20 cellular contexts compared by ENCODE assay signal in the genomic region with DNA sequence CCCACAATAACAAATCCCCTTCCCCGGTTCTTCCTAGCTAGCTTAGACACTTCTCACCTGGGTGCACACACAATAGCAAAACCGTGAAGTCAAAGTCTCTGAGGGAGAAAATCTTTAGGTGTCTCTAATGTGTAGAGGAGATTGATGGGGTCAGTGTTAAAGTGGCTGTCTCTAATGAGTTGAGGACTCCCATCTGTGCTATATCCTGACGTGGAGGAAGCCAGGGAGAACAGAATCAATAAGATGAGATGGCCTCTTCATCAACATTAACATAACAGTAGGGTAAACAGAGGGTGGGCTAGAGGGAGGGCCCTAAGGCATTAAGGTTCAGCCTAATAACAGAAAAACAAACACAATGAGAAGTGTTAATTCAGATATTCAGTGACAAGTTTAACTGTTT.
"Had no signal": no experiment of that assay in that cellular context is flagged by ENCODE, and none has a peak within 500 bp of the region (broad histone marks: within the 10 kb centered on the region; RNA-seq: fewer than 3 reads in every experiment).

No MANE protein-coding gene starts in this region.

- H3K36me3 Mint-ChIP-seq: activated naive CD4-positive, alpha-beta T cell treated with anti-CD3 and anti-CD28 coated beads, Interleukin-2, amount 50 U/mL, for 24 hours had no signal

- H3K9me3 ChIP-seq: adrenal gland, gastroesophageal sphincter, psoas muscle, right lobe of liver, uterus had no signal

- H3K36me3 ChIP-seq: adrenal gland, gastroesophageal sphincter, right lobe of liver, tibial nerve, uterus had no signal

- H3K9me3 Mint-ChIP-seq: activated naive CD4-positive, alpha-beta T cell treated with anti-CD3 and anti-CD28 coated beads, Interleukin-2, amount 50 U/mL, for 24 hours had no signal

- H3K4me3 ChIP-seq: adrenal gland, dorsolateral prefrontal cortex, gastroesophageal sphincter, lung, psoas muscle, right lobe of liver, smooth muscle cell, tibial nerve, uterus had no signal

- H3K4me1 Mint-ChIP-seq: activated naive CD4-positive, alpha-beta T cell treated with anti-CD3 and anti-CD28 coated beads, Interleukin-2, amount 50 U/mL, for 24 hours had no signal

- ATAC-seq: gastroesophageal sphincter, left colon, psoas muscle, right lobe of liver had no signal

- H3K4me1 ChIP-seq: adrenal gland, gastroesophageal sphincter, psoas muscle, right lobe of liver, tibial nerve, uterus had no signal

- H3K4me2 ChIP-seq: smooth muscle cell had no signal

- H3K4me3 Mint-ChIP-seq: activated naive CD4-positive, alpha-beta T cell treated with anti-CD3 and anti-CD28 coated beads, Interleukin-2, amount 50 U/mL, for 24 hours; neural crest cell had no signal

- H3K27ac ChIP-seq: adrenal gland, dorsolateral prefrontal cortex, gastroesophageal sphincter, psoas muscle, right lobe of liver, tibial nerve, uterus had no signal

- DNase-seq: activated CD4-positive, alpha-beta T cell treated with anti-CD3 and anti-CD28 coated beads for 1 hour; activated CD4-positive, alpha-beta T cell treated with anti-CD3 and anti-CD28 coated beads, Interleukin-2, amount 50 U/mL, for 4 hours; adrenal gland; dorsolateral prefrontal cortex; left colon; midbrain; psoas muscle; right lobe of liver; stimulated activated CD4-positive, alpha-beta T cell treated with anti-CD3 and anti-CD28 coated beads, Interleukin-4, amount 100 ng/mL, for 4 hours; stimulated activated CD8-positive, alpha-beta memory T cell treated with anti-CD3 and anti-CD28 coated beads, Interleukin-4, amount 100 ng/mL, for 48 hours; stimulated activated naive CD4-positive, alpha-beta T cell treated with Interleukin-2 at 50 U/mL for 16 hours; substantia nigra; uterus had no signal

- H3K27ac Mint-ChIP-seq: activated naive CD4-positive, alpha-beta T cell treated with anti-CD3 and anti-CD28 coated beads, Interleukin-2, amount 50 U/mL, for 24 hours; activated T-helper 2 cell treated with anti-CD3 and anti-CD28 coated beads, Interferon-gamma antibody, Interleukin-2, Interleukin-4, amounts not matched to agents 10 μg/mL and 5 μg/mL and 100 μg/mL, durations not matched to agents 14 hours and 24 hours and 36 hours had no signal

- H3K27me3 ChIP-seq: adrenal gland, gastroesophageal sphincter, right lobe of liver, tibial nerve, uterus had no signal
